Comparison of ENCODE assay signal across 24 cellular contexts in the genomic region with DNA sequence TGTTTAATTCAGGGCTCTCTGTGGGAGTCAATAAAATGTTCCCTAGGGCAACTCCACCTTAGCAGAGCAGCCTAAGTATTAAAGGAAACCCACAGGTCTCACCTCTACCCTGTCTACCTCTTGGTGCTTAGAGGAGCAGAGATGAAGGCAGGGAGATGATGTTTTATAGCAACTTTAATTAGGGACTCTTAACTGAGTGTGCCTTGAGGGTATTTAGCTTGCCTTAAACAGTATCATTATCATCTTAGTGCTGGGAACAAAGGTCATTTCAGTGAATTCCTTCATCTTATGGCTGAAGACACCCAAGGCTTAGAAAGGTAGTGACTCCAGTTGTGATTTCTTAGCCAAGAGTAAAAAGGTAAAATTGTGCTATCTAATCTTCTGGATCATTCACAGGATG. TPM values are rescaled to one million over a fixed set of nuclear protein-coding genes. Genes with fewer than 3 reads are reported as not detected.
"Had no signal": no experiment of that assay in that cellular context is flagged by ENCODE, and none has a peak within 500 bp of the region (broad histone marks: within the 10 kb centered on the region; RNA-seq: fewer than 3 reads in every experiment).

No MANE protein-coding gene starts in this region.

- H3K27me3 Mint-ChIP-seq: activated CD4-positive, alpha-beta memory T cell treated with anti-CD3 and anti-CD28 coated beads, Interleukin-2, amount 10 ng/mL, durations not matched to agents 7 days and 5 days; activated CD4-positive, alpha-beta T cell treated with anti-CD3 and anti-CD28 coated beads, Interleukin-2, amount 10 ng/mL, durations not matched to agents 24 days and 14 days; activated naive CD8-positive, alpha-beta T cell treated with anti-CD3 and anti-CD28 coated beads, Interleukin-2, amount 50 U/mL, for 24 hours; memory B cell; stimulated activated naive CD8-positive, alpha-beta T cell treated with anti-CD3 and anti-CD28 coated beads, Interleukin-15, amount 100 ng/mL, for 72 hours had no signal

- DNase-seq: activated CD4-positive, alpha-beta memory T cell treated with anti-CD3 and anti-CD28 coated beads, Interleukin-2, amount 10 ng/mL, durations not matched to agents 7 days and 5 days; activated CD4-positive, alpha-beta T cell treated with anti-CD3 and anti-CD28 coated beads, Interleukin-2, amount 10 ng/mL, durations not matched to agents 24 days and 14 days; activated gamma-delta T cell; activated naive CD4-positive, alpha-beta T cell treated with anti-CD3 and anti-CD28 coated beads, Interleukin-2, amount 50 U/mL, for 16 hours; activated naive CD8-positive, alpha-beta T cell treated with anti-CD3 and anti-CD28 coated beads, Interleukin-2, amount 50 U/mL, for 24 hours; cerebellar nuclear complex; cortex of kidney; endodermal cell; esophagus squamous epithelium; gastrocnemius medialis; hypothalamus; nephron progenitor cell; pancreas; right cardiac atrium; stimulated activated CD4-positive, alpha-beta T cell treated with anti-CD3 and anti-CD28 coated beads, Interleukin-1b, Interleukin-23, amount 100 ng/mL, for 48 hours; stimulated activated naive CD8-positive, alpha-beta T cell treated with anti-CD3 and anti-CD28 coated beads, Interleukin-15, amount 100 ng/mL, for 72 hours; T1000 had no signal

- ATAC-seq: activated naive CD8-positive, alpha-beta T cell treated with anti-CD3 and anti-CD28 coated beads, Interleukin-2, amount 50 U/mL, for 24 hours; gastrocnemius medialis; right cardiac atrium had no signal

- H3K9me3 ChIP-seq: esophagus squamous epithelium, gastrocnemius medialis, pancreas, tibial artery had no signal

- H3K27me3 ChIP-seq: esophagus squamous epithelium, gastrocnemius medialis, pancreas, tibial artery had no signal

- H3K36me3 ChIP-seq: gastrocnemius medialis had no signal

- H3K9me3 Mint-ChIP-seq: activated CD4-positive, alpha-beta memory T cell treated with anti-CD3 and anti-CD28 coated beads, Interleukin-2, amount 10 ng/mL, durations not matched to agents 7 days and 5 days; activated CD4-positive, alpha-beta T cell treated with anti-CD3 and anti-CD28 coated beads, Interleukin-2, amount 10 ng/mL, durations not matched to agents 24 days and 14 days; activated naive CD8-positive, alpha-beta T cell treated with anti-CD3 and anti-CD28 coated beads, Interleukin-2, amount 50 U/mL, for 24 hours; activated T-helper 1 cell treated with anti-CD3 and anti-CD28 coated beads, Interleukin-12 subunit alpha, Interleukin-12 subunit beta, Interleukin-2, Interleukin-4 antibody, amounts not matched to agents 30 ng/mL and 10 ng/mL and 1 ng/mL, durations not matched to agents 14 hours and 24 hours and 36 hours; endodermal cell; memory B cell; nephron progenitor cell; stimulated activated naive CD8-positive, alpha-beta T cell treated with anti-CD3 and anti-CD28 coated beads, Interleukin-15, amount 100 ng/mL, for 72 hours had no signal

- H3K4me3 Mint-ChIP-seq: activated CD4-positive, alpha-beta memory T cell treated with anti-CD3 and anti-CD28 coated beads, Interleukin-2, amount 10 ng/mL, durations not matched to agents 7 days and 5 days; activated CD4-positive, alpha-beta T cell treated with anti-CD3 and anti-CD28 coated beads, Interleukin-2, amount 10 ng/mL, durations not matched to agents 24 days and 14 days; activated naive CD8-positive, alpha-beta T cell treated with anti-CD3 and anti-CD28 coated beads, Interleukin-2, amount 50 U/mL, for 24 hours; activated T-helper 1 cell treated with anti-CD3 and anti-CD28 coated beads, Interleukin-12 subunit alpha, Interleukin-12 subunit beta, Interleukin-2, Interleukin-4 antibody, amounts not matched to agents 30 ng/mL and 10 ng/mL and 1 ng/mL, durations not matched to agents 14 hours and 24 hours and 36 hours; endodermal cell; memory B cell; nephron progenitor cell; stimulated activated naive CD8-positive, alpha-beta T cell treated with anti-CD3 and anti-CD28 coated beads, Interleukin-15, amount 100 ng/mL, for 72 hours had no signal

- H3K4me1 ChIP-seq: gastrocnemius medialis, tibial artery had no signal

- H3K4me1 Mint-ChIP-seq: activated naive CD8-positive, alpha-beta T cell treated with anti-CD3 and anti-CD28 coated beads, Interleukin-2, amount 50 U/mL, for 24 hours; endodermal cell; memory B cell; nephron progenitor cell had no signal

- H3K27ac ChIP-seq: esophagus squamous epithelium, gastrocnemius medialis, pancreas, tibial artery had no signal

- FAIRE-seq: islet of Langerhans, pancreas had no signal

- H3K4me3 ChIP-seq: esophagus squamous epithelium, gastrocnemius medialis, pancreas, tibial artery had no signal

- H3K27ac Mint-ChIP-seq: activated CD4-positive, alpha-beta memory T cell treated with anti-CD3 and anti-CD28 coated beads, Interleukin-2, amount 10 ng/mL, durations not matched to agents 7 days and 5 days; activated CD4-positive, alpha-beta T cell treated with anti-CD3 and anti-CD28 coated beads, Interleukin-2, amount 10 ng/mL, durations not matched to agents 24 days and 14 days; activated naive CD8-positive, alpha-beta T cell treated with anti-CD3 and anti-CD28 coated beads, Interleukin-2, amount 50 U/mL, for 24 hours; activated T-helper 1 cell treated with anti-CD3 and anti-CD28 coated beads, Interleukin-12 subunit alpha, Interleukin-12 subunit beta, Interleukin-2, Interleukin-4 antibody, amounts not matched to agents 30 ng/mL and 10 ng/mL and 1 ng/mL, durations not matched to agents 14 hours and 24 hours and 36 hours; endodermal cell; memory B cell; nephron progenitor cell; stimulated activated naive CD8-positive, alpha-beta T cell treated with anti-CD3 and anti-CD28 coated beads, Interleukin-15, amount 100 ng/mL, for 72 hours had no signal

RNA-seq across cellular contexts. Expression of a gene that starts 26.7 kb away (rescaled TPM):
- total RNA-seq: activated CD4-positive, alpha-beta memory T cell treated with anti-CD3 and anti-CD28 coated beads, Interleukin-2, amount 10 ng/mL, durations not matched to agents 7 days and 5 days; activated CD4-positive, alpha-beta T cell treated with anti-CD3 and anti-CD28 coated beads, Interleukin-2, amount 10 ng/mL, durations not matched to agents 24 days and 14 days; activated T-helper 1 cell treated with anti-CD3 and anti-CD28 coated beads, Interleukin-12 subunit alpha, Interleukin-12 subunit beta, Interleukin-2, Interleukin-4 antibody, amounts not matched to agents 30 ng/mL and 10 ng/mL and 1 ng/mL, durations not matched to agents 14 hours and 24 hours and 36 hours; esophagus squamous epithelium; pulmonary artery endothelial cell; right cardiac atrium; skeletal muscle tissue; urinary bladder had no signal
